In the genomic region with DNA sequence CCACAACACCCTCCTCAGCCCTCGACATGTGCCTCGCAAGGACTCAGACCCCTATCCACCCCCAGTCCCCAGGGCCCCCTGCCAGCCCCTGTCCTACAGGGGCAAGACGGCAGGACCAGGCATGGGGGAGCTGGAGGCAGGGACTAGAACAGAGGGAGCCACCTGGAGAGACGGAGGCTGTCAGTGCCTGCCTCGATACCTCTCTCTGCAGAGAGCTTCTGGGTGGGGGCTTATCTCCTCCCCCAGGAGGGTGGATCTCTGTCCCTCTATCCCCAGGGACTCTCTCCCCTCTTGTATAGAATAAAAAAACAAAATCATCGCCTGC, we compare ENCODE assay signal across 21 cellular contexts. TPM values are rescaled to one million over a fixed set of nuclear protein-coding genes. Genes with fewer than 3 reads are reported as not detected.
A peak's percentile ranks its signal among the peaks of the same experiment; 100 is the strongest.
DNase-seq lines count a peak whose midpoint lies in the region; FAIRE-seq and TF ChIP-seq lines count a peak whose summit lies in the region.
"Had no signal": no experiment of that assay in that cellular context is flagged by ENCODE, and none has a peak within 500 bp of the region (broad histone marks: within the 10 kb centered on the region; RNA-seq: fewer than 3 reads in every experiment).

No MANE protein-coding gene starts in this region.

- H3K27me3 Mint-ChIP-seq in astrocyte (ENCODE audit: low read depth, unreplicated experiment), result peaks cover 71% of the 10 kb centered on the region

- H2AFZ ChIP-seq in astrocyte (ENCODE audit: low read depth, low read length), result no peak overlapping the region
- H2AFZ ChIP-seq: GM23248 had no signal

- H3K36me3 ChIP-seq in astrocyte (ENCODE audit: insufficient read depth, low read length) (no peaks in the 10 kb centered on the region), kidney (ENCODE audit: control insufficient read depth in 1 of 2, insufficient read depth in 2 of 2, low read length in 2 of 2) (no peaks in the 10 kb centered on the region), sigmoid colon (no peaks in the 10 kb centered on the region)

- H3K79me2 ChIP-seq in astrocyte (ENCODE audit: insufficient read depth, low read length), result no peaks in the 10 kb centered on the region

- H3K9me3 Mint-ChIP-seq in astrocyte (ENCODE audit: unreplicated experiment), result no peaks in the 10 kb centered on the region
- H3K9me3 Mint-ChIP-seq: CD4-positive, alpha-beta memory T cell had no signal

- H3K4me1 Mint-ChIP-seq in astrocyte (ENCODE audit: low read depth, unreplicated experiment), result no peaks in the 10 kb centered on the region

- TF ChIP-seq POLR2A in sigmoid colon (IDR thresholded peaks at IDR 0.05), result no peak

- no peaks in the 10 kb centered on the region for H3K4me1 ChIP-seq in astrocyte (ENCODE audit: insufficient read depth, low read length)
- peaks cover 0 to 2% of the 10 kb centered on the region in 2 donors for H3K4me1 ChIP-seq in kidney (ENCODE audit: control insufficient read depth in 1 of 2, insufficient read depth in 1 of 2, low read depth in 1 of 2, low read length in 2 of 2)
- peaks cover 0 to 18% (median 17%) of the 10 kb centered on the region in 4 donors for H3K4me1 ChIP-seq in sigmoid colon

- no peak for TF ChIP-seq EP300 in sigmoid colon (IDR thresholded peaks at IDR 0.05)

- H3K27me3 ChIP-seq in astrocyte (ENCODE audit: insufficient read depth, low read length), result peaks cover 3% of the 10 kb centered on the region
- peaks cover 0 to 16% (median 0%) of the 10 kb centered on the region in 3 donors for H3K27me3 ChIP-seq in sigmoid colon

- TF ChIP-seq CTCF in astrocyte (IDR thresholded peaks at IDR 0.05; ENCODE audit: insufficient read depth, low read depth, low read length), result no peak
- TF ChIP-seq CTCF in kidney (IDR thresholded peaks at IDR 0.05; ENCODE audit: borderline replicate concordance, extremely low read depth, insufficient read depth), result no peak
- no peak for TF ChIP-seq CTCF in sigmoid colon (IDR thresholded peaks at IDR 0.05)

- H3K27ac Mint-ChIP-seq in astrocyte (ENCODE audit: unreplicated experiment), result peak overlapping the region; percentile 4

- peaks cover 2% of the 10 kb centered on the region for H3K36me3 Mint-ChIP-seq in astrocyte (ENCODE audit: low read depth, unreplicated experiment)
- H3K36me3 Mint-ChIP-seq: CD4-positive, alpha-beta memory T cell had no signal

- FAIRE-seq in astrocyte (lab: Jason Lieb, UNC), result no peak
- FAIRE-seq in kidney (lab: Jason Lieb, UNC), result no peak
- FAIRE-seq: GM12892, GM19239, H1 had no signal

- no peak for DNase-seq in astrocyte (ENCODE audit: low read depth)
- DNase-seq in kidney, result peak; percentile 70
- DNase-seq in sigmoid colon, result peak; percentile 43
- DNase-seq in T-helper 2 cell, result no peak
- no peak for DNase-seq in NCI-H146 (lab: John Stamatoyannopoulos, UW)
- DNase-seq in activated CD4-positive, CD25-positive, alpha-beta regulatory T cell (lab: John Stamatoyannopoulos, UW), result no peak
- DNase-seq: C1 segment of cervical spinal cord; Calu3; CD4-positive, alpha-beta memory T cell; COR-L47; GM23248; H7; HCEC 1CT had no signal

- no peak overlapping the region for H3K4me3 ChIP-seq in astrocyte (ENCODE audit: insufficient read depth, low read depth, low read length)
- H3K4me3 ChIP-seq in kidney (ENCODE audit: low read length in 2 of 2), result no peak overlapping the region
- H3K4me3 ChIP-seq in sigmoid colon, result no peak overlapping the region
- H3K4me3 ChIP-seq: GM23248 had no signal

- no peak overlapping the region for H3K4me3 Mint-ChIP-seq in astrocyte (ENCODE audit: unreplicated experiment)
- H3K4me3 Mint-ChIP-seq: CD4-positive, alpha-beta memory T cell had no signal

- H3K9me3 ChIP-seq in astrocyte (ENCODE audit: insufficient read depth, low read depth, low read length) (no peaks in the 10 kb centered on the region), kidney (ENCODE audit: control insufficient read depth in 1 of 2, low read length in 2 of 2) (no peaks in the 10 kb centered on the region), sigmoid colon (no peaks in the 10 kb centered on the region)

- H3K27ac ChIP-seq in astrocyte (ENCODE audit: low read depth, low read length) (no peak overlapping the region), kidney (ENCODE audit: low read depth in 2 of 2, low read length in 2 of 2) (no peak overlapping the region), sigmoid colon (no peak overlapping the region)
- H3K27ac ChIP-seq: GM23248 had no signal

- intact Hi-C loops in kidney (cut with DNase I), result no loop called here
- intact Hi-C loops in sigmoid colon (cut with DNase I), result no loop called here

- H3K9ac ChIP-seq in astrocyte (ENCODE audit: low read length) (no peak overlapping the region), kidney (ENCODE audit: low read length in 2 of 2) (no peak overlapping the region)
- H3K9ac ChIP-seq: GM23248 had no signal

- no peak overlapping the region for H3K4me2 ChIP-seq in astrocyte (ENCODE audit: low read length)

- 87 to 93% methylated on average over 6 of the region's 6 CpGs for WGBS in sigmoid colon, 2 donors

- H4K20me1 ChIP-seq in astrocyte (ENCODE audit: insufficient read depth, low read length), result no peaks in the 10 kb centered on the region

RNA-seq across cellular contexts. Expression of a gene that starts 2.0 kb away (rescaled TPM):
- total RNA-seq in astrocyte, result not detected in 2 replicates
- 0.19 TPM for total RNA-seq in kidney
- polyA plus RNA-seq in kidney (ENCODE audit: insufficient read depth, low read depth, low replicate concordance), result 3.4 TPM
- 1 to 10 TPM in 3 of 4 donors, not detected in 1; 1.8 to 3.3 (median 2.9) TPM for total RNA-seq in sigmoid colon
- under 1 TPM in 1 of 3 donors, not detected in 2; 0.42 TPM for polyA plus RNA-seq in sigmoid colon
- total RNA-seq: A172; A673; Calu3; CD4-positive, alpha-beta memory T cell; Daoy; G401; GM23248; H1; H7 had no signal
- polyA plus RNA-seq: BJ, GM23248 had no signal

RNA-seq across cellular contexts. Expression of a gene that starts 17.6 kb away (rescaled TPM):
- total RNA-seq in astrocyte (0.34 and 0.38 TPM in 2 replicates), kidney (1.4 TPM), sigmoid colon (1 to 10 TPM in 2 of 4 donors, under 1 TPM in 2; 0.14 to 3.3 (median 0.62) TPM)
- polyA plus RNA-seq in kidney (ENCODE audit: insufficient read depth, low read depth, low replicate concordance) (1.5 TPM), sigmoid colon (1 to 10 TPM in 1 of 3 donors, under 1 TPM in 2; under 0.01 to 1.7 (median 0.23) TPM)
- total RNA-seq: GM23248 had no signal
- polyA plus RNA-seq: CD4-positive, alpha-beta memory T cell; GM23248 had no signal

RNA-seq across cellular contexts. Expression of a gene that starts 24.7 kb away (rescaled TPM):
- total RNA-seq in astrocyte, result 73.8 and 101 TPM in 2 replicates
- total RNA-seq in kidney, result 36.1 TPM
- polyA plus RNA-seq in kidney (ENCODE audit: insufficient read depth, low read depth, low replicate concordance), result 140 TPM
- total RNA-seq in sigmoid colon, result 10 to 100 TPM in 2 of 4 donors, 1 to 10 TPM in 2; 7.1 to 12.2 (median 9.2) TPM
- polyA plus RNA-seq in sigmoid colon, result 100 to 1,000 TPM in 1 of 3 donors, 10 to 100 TPM in 2; 66.1 to 109 (median 99.5) TPM

RNA-seq across cellular contexts. Expression of a gene that starts 45.2 kb away (rescaled TPM):
- total RNA-seq in astrocyte (26.9 and 27.1 TPM in 2 replicates), kidney (81.1 TPM), sigmoid colon (10 to 100 TPM; 37.7 to 82.9 (median 54.8) TPM)
- polyA plus RNA-seq in kidney (ENCODE audit: insufficient read depth, low read depth, low replicate concordance) (69.4 TPM), sigmoid colon (10 to 100 TPM; 70.9 to 79.8 (median 75.1) TPM)

RNA-seq across cellular contexts. Expression of a gene that starts 45.4 kb away (rescaled TPM):
- total RNA-seq in astrocyte (0.48 and 0.70 TPM in 2 replicates), kidney (4.9 TPM), sigmoid colon (1 to 10 TPM in 2 of 4 donors, under 1 TPM in 2; 0.71 to 2.2 (median 1.4) TPM)
- polyA plus RNA-seq in kidney (ENCODE audit: insufficient read depth, low read depth, low replicate concordance) (5.5 TPM), sigmoid colon (1 to 10 TPM; 1.2 to 2.9 (median 1.8) TPM)
- total RNA-seq: A172 had no signal

Comparison
In these comparisons a context has a peak if more than half of its experiments do, and no peak if none do; other contexts are left out.
1. DNase-seq: peak in kidney (single experiment) and sigmoid colon (single experiment); none in astrocyte (single experiment), T-helper 2 cell (0 of 5), NCI-H146 (single experiment) and activated CD4-positive, CD25-positive, alpha-beta regulatory T cell (0 of 4).